Comparison of ENCODE assay signal across 32 cellular contexts in genomic region chr3:194329566-194329965, GRCh38. TPM values are rescaled to one million over a fixed set of nuclear protein-coding genes. Genes with fewer than 3 reads are reported as not detected.
"Had no signal": no experiment of that assay in that cellular context is flagged by ENCODE, and none has a peak within 500 bp of the region (broad histone marks: within the 10 kb centered on the region; RNA-seq: fewer than 3 reads in every experiment).

No MANE protein-coding gene starts in this region.

- H3K4me3 ChIP-seq: adrenal gland, body of pancreas, colonic mucosa, lower lobe of right lung, right lobe of liver, smooth muscle cell, upper lobe of right lung had no signal

- H3K27me3 ChIP-seq: right lobe of liver had no signal

- H3K4me1 ChIP-seq: colonic mucosa had no signal

- DNase-seq: activated CD4-positive, alpha-beta T cell treated with anti-CD3 and anti-CD28 coated beads for 4 hours; activated CD4-positive, alpha-beta T cell treated with anti-CD3 and anti-CD28 coated beads, Interleukin-2, amount 50 U/mL, for 48 hours; activated CD4-positive, CD25-positive, alpha-beta regulatory T cell; activated CD8-positive, alpha-beta memory T cell treated with anti-CD3 and anti-CD28 coated beads for 24 hours; activated effector memory CD4-positive, alpha-beta T cell treated with anti-CD3 and anti-CD28 coated beads, Interleukin-2, amount 50 U/mL, for 16 hours; activated naive CD4-positive, alpha-beta T cell treated with anti-CD3 and anti-CD28 coated beads for 36 hours; activated naive CD8-positive, alpha-beta T cell treated with anti-CD3 and anti-CD28 coated beads for 36 hours; adrenal gland; body of pancreas; cerebellar nuclear complex; colonic mucosa; effector memory CD4-positive, alpha-beta T cell; head of caudate nucleus; hippocampal formation; lower lobe of right lung; mesenchymal stem cell; natural killer cell; right lobe of liver; stimulated activated CD4-positive, alpha-beta T cell treated with anti-CD3 and anti-CD28 coated beads, Interleukin-1b, Interleukin-23, amount 100 ng/mL, for 48 hours; stimulated activated CD4-positive, alpha-beta T cell treated with anti-CD3 and anti-CD28 coated beads, Interleukin-4, amount 100 ng/mL, for 4 hours; stimulated activated CD8-positive, alpha-beta memory T cell treated with anti-CD3 and anti-CD28 coated beads, Interleukin-4, amount 100 ng/mL, for 48 hours; stimulated activated naive CD8-positive, alpha-beta T cell treated with anti-CD3 and anti-CD28 coated beads, Interleukin-15, amount 100 ng/mL, for 72 hours; substantia nigra; upper lobe of right lung had no signal

- ATAC-seq: body of pancreas; left lobe of liver; natural killer cell; right lobe of liver; stimulated activated memory B cell treated with anti-CD40 and anti-IgM and Interleukin-4, amounts not matched to agents 10 μg/mL and 1 μg/mL and 100 μg/mL, for 72 hours; stimulated activated naive CD8-positive, alpha-beta T cell treated with anti-CD3 and anti-CD28 coated beads, Interleukin-15, amount 100 ng/mL, for 72 hours; upper lobe of right lung had no signal

- H3K27ac ChIP-seq: adrenal gland, body of pancreas, colonic mucosa, lower lobe of right lung, right lobe of liver, upper lobe of right lung had no signal

RNA-seq across cellular contexts. Expression of gene CPN2, which starts 21.6 kb away (rescaled TPM):
- total RNA-seq: activated naive CD4-positive, alpha-beta T cell treated with anti-CD3 and anti-CD28 coated beads for 36 hours; activated naive CD8-positive, alpha-beta T cell treated with anti-CD3 and anti-CD28 coated beads for 36 hours; aorta; body of pancreas; dermis microvascular lymphatic vessel endothelial cell; epithelial cell of proximal tubule; kidney epithelial cell; lower lobe of right lung; natural killer cell; T-helper 1 cell treated with Interleukin-12 subunit alpha and Interleukin-12 subunit beta and Interleukin-4 antibody, amounts not matched to agents 30 ng/mL and 1 ng/mL, for 36 hours; upper lobe of right lung had no signal
- polyA plus RNA-seq: aorta, smooth muscle cell had no signal

RNA-seq across cellular contexts. Expression of gene LRRC15, which starts 40.0 kb away (rescaled TPM):
- total RNA-seq: activated naive CD4-positive, alpha-beta T cell treated with anti-CD3 and anti-CD28 coated beads for 36 hours; activated naive CD8-positive, alpha-beta T cell treated with anti-CD3 and anti-CD28 coated beads for 36 hours; epithelial cell of proximal tubule; kidney epithelial cell; left lobe of liver; natural killer cell; T-helper 1 cell treated with Interleukin-12 subunit alpha and Interleukin-12 subunit beta and Interleukin-4 antibody, amounts not matched to agents 30 ng/mL and 1 ng/mL, for 36 hours had no signal
- polyA plus RNA-seq: aorta had no signal
